8 cellular contexts compared by ENCODE assay signal in genomic region chr14:55354500-55354899, GRCh38. TPM values are rescaled to one million over a fixed set of nuclear protein-coding genes. Genes with fewer than 3 reads are reported as not detected.
DNase-seq lines count a peak whose midpoint lies in the region; ATAC-seq and TF ChIP-seq lines count a peak whose summit lies in the region.

No MANE protein-coding gene starts in this region.

- peak; percentile 66 to 76 for DNase-seq in Caco-2
- peak; percentile 38 to 89 (median 73) for DNase-seq in NCI-H1417 (lab: John Stamatoyannopoulos, UW)
- DNase-seq in T-helper 2 cell treated with Interferon-gamma antibody and Interleukin-4, amounts not matched to agents 5 μg/mL and 100 μg/mL, for 36 hours (ENCODE audit: low spot score) = peak; percentile 39
- peak; percentile 55 for DNase-seq in MCF 10A (ENCODE audit: unreplicated experiment)
- DNase-seq in inferior parietal cortex (ENCODE audit: extremely low spot score) = peak; percentile 66
- DNase-seq in stimulated activated CD4-positive, alpha-beta T cell treated with anti-CD3 and anti-CD28 coated beads, Interleukin-1b, Interleukin-23, amount 100 ng/mL, for 4 hours (ENCODE audit: low read depth in 2 of 2) = peak; percentile 30 to 52

- peaks cover 6% of the 10 kb centered on the region for H3K36me3 ChIP-seq in Caco-2 (ENCODE audit: control insufficient read depth, insufficient read depth, low read length)

- H3K27me3 Mint-ChIP-seq in Caco-2 (ENCODE audit: insufficient read depth, unreplicated experiment) = no peaks in the 10 kb centered on the region
- H3K27me3 Mint-ChIP-seq in T-helper 2 cell treated with Interferon-gamma antibody and Interleukin-4, amounts not matched to agents 5 μg/mL and 100 μg/mL, for 36 hours (ENCODE audit: low read depth) = no peaks in the 10 kb centered on the region
- H3K27me3 Mint-ChIP-seq in MCF 10A (ENCODE audit: insufficient read depth, unreplicated experiment) = no peaks in the 10 kb centered on the region

- H3K27ac Mint-ChIP-seq in Caco-2 (ENCODE audit: unreplicated experiment) = peak overlapping the region; percentile 27
- peak overlapping the region; percentile 89 for H3K27ac Mint-ChIP-seq in T-helper 2 cell treated with Interferon-gamma antibody and Interleukin-4, amounts not matched to agents 5 μg/mL and 100 μg/mL, for 36 hours
- H3K27ac Mint-ChIP-seq in MCF 10A (ENCODE audit: low read depth, unreplicated experiment) = no peak overlapping the region

- ATAC-seq in GM21786 (IDR thresholded peaks at IDR 0.05; ENCODE audit: unreplicated experiment) (peak; percentile 76), HG02623 (IDR thresholded peaks at IDR 0.05; ENCODE audit: unreplicated experiment) (no peak)

- no peaks in the 10 kb centered on the region for H3K9me3 ChIP-seq in Caco-2

- TF ChIP-seq CTCF in Caco-2 (IDR thresholded peaks at IDR 0.05; ENCODE audit: insufficient read depth in 1 of 2, low read depth in 1 of 2, low read length in 1 of 2, severe bottlenecking in 1 of 2, unreplicated experiment in 1 of 2) (peak; percentile 73 to 79), MCF 10A (IDR thresholded peaks at IDR 0.05; ENCODE audit: unreplicated experiment) (peak; percentile 58)

- CTCF ChIA-PET in Caco-2 (lab: Charles Lee) = interaction anchor here (0.5 to 2.5 kb wide), 16 partner anchors 8 to 631 kb away, joined by 3 to 24 read pairs (median 6); partner anchors contain the start of gene FBXO34
- CTCF ChIA-PET in MCF 10A (lab: Yijun Ruan, JAX) = interaction anchor here (0.6 to 3.7 kb wide), 30 partner anchors 8 to 297 kb away, joined by 3 to 36 read pairs (median 5); partner anchors contain the start of gene FBXO34

- no peaks in the 10 kb centered on the region for H3K27me3 ChIP-seq in Caco-2 (replicated peaks; ENCODE audit: control insufficient read depth, insufficient read depth, low read length)

- peaks cover 41% of the 10 kb centered on the region for H3K36me3 Mint-ChIP-seq in Caco-2 (ENCODE audit: insufficient read depth, unreplicated experiment)
- peaks cover 16% of the 10 kb centered on the region for H3K36me3 Mint-ChIP-seq in T-helper 2 cell treated with Interferon-gamma antibody and Interleukin-4, amounts not matched to agents 5 μg/mL and 100 μg/mL, for 36 hours (ENCODE audit: low read depth)
- H3K36me3 Mint-ChIP-seq in MCF 10A (ENCODE audit: insufficient read depth, unreplicated experiment) = peaks cover 13% of the 10 kb centered on the region

- H3K9me3 Mint-ChIP-seq in Caco-2 (ENCODE audit: unreplicated experiment) (no peaks in the 10 kb centered on the region), MCF 10A (ENCODE audit: unreplicated experiment) (no peaks in the 10 kb centered on the region)
- no peaks in the 10 kb centered on the region for H3K9me3 Mint-ChIP-seq in T-helper 2 cell treated with Interferon-gamma antibody and Interleukin-4, amounts not matched to agents 5 μg/mL and 100 μg/mL, for 36 hours

- H3K4me3 ChIP-seq in Caco-2 (ENCODE audit: low read depth, low read length) = no peak overlapping the region

- H3K4me1 Mint-ChIP-seq in Caco-2 (ENCODE audit: low read depth, unreplicated experiment) (peaks cover 9% of the 10 kb centered on the region), MCF 10A (ENCODE audit: insufficient read depth, unreplicated experiment) (no peaks in the 10 kb centered on the region)
- H3K4me1 Mint-ChIP-seq in T-helper 2 cell treated with Interferon-gamma antibody and Interleukin-4, amounts not matched to agents 5 μg/mL and 100 μg/mL, for 36 hours (ENCODE audit: low read depth) = peaks cover 28% of the 10 kb centered on the region

- intact Hi-C loops in Caco-2 (cut with micrococcal nuclease; ENCODE audit: unreplicated experiment) (loop anchor here (1.0 to 2.0 kb wide), 4 partner anchors 38 to 141 kb away; partner anchors contain the start of gene FBXO34), MCF 10A (cut with micrococcal nuclease) (loop anchor here (1.0 to 2.0 kb wide), 4 partner anchors 76 to 141 kb away; partner anchors contain the start of gene FBXO34)

- POLR2A ChIA-PET in Caco-2 (lab: Charles Lee) = no interaction called here
- POLR2A ChIA-PET in MCF 10A (lab: Yijun Ruan, JAX) = interaction anchor here (1.1 to 1.8 kb wide), 8 partner anchors 10 to 162 kb away, joined by 3 to 9 read pairs (median 6); partner anchors contain the start of gene ATG14

- BruUV-seq in Caco-2 (replicated peaks; lab: Mats Ljungman, UMichigan) = no TSS peak
- BruUV-seq in MCF 10A (replicated peaks; lab: Mats Ljungman, UMichigan) = no TSS peak

- H3K4me3 Mint-ChIP-seq in Caco-2 (ENCODE audit: unreplicated experiment) (no peak overlapping the region), MCF 10A (ENCODE audit: unreplicated experiment) (no peak overlapping the region)
- peak overlapping the region; percentile 10 for H3K4me3 Mint-ChIP-seq in T-helper 2 cell treated with Interferon-gamma antibody and Interleukin-4, amounts not matched to agents 5 μg/mL and 100 μg/mL, for 36 hours

- H3K4me1 ChIP-seq in Caco-2 = no peaks in the 10 kb centered on the region

RNA-seq across cellular contexts. Expression of gene ATG14, which starts 57.1 kb away (rescaled TPM):
- total RNA-seq in Caco-2 (2022) (11.4 and 13.1 TPM in 2 replicates), MCF 10A (2022) (6.5 and 6.6 TPM in 2 replicates)
